Comparison of ENCODE assay signal across 12 cellular contexts in the genomic region with DNA sequence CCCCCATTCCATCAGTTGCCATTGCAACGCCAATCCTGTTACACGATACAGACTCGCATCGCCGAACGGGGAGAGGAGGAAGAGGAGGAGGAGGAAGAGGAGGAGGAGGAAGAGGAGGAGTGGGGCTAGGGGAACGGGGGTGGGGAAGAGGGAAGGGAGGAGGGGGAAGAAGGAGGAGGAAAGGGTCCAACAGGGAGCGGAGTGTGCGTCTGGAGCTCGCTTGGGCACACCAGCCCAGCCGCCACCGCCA. TPM values are rescaled to one million over a fixed set of nuclear protein-coding genes. Genes with fewer than 3 reads are reported as not detected.
DNase-seq lines count a peak whose midpoint lies in the region; ATAC-seq and TF ChIP-seq lines count a peak whose summit lies in the region.
"Had no signal": no experiment of that assay in that cellular context is flagged by ENCODE, and none has a peak within 500 bp of the region (broad histone marks: within the 10 kb centered on the region; RNA-seq: fewer than 3 reads in every experiment).

No MANE protein-coding gene starts in this region.

- intact Hi-C loops in left ventricle myocardium inferior (cut with micrococcal nuclease) = no loop called here
- intact Hi-C loops in cardiac septum (cut with DNase I) = no loop called here
- intact Hi-C loops in dorsolateral prefrontal cortex (cut with DNase I) = no loop called here
- intact Hi-C loops in aorta (cut with DNase I) = no loop called here

- H3K9me3 Mint-ChIP-seq in nephron progenitor cell = no peaks in the 10 kb centered on the region

- no peaks in the 10 kb centered on the region for H3K36me3 ChIP-seq in left ventricle myocardium inferior
- no peaks in the 10 kb centered on the region for H3K36me3 ChIP-seq in aorta (ENCODE audit: control insufficient read depth in 1 of 2, insufficient read depth in 2 of 2, low read length in 1 of 2)

- H3K27ac ChIP-seq in left ventricle myocardium inferior (replicated peaks) (no peak overlapping the region), dorsolateral prefrontal cortex (peak overlapping the region in 57 of 59 donors; percentile 40 to 95 (median 84)), aorta (ENCODE audit: low read depth in 1 of 2, low read length in 2 of 2) (no peak overlapping the region)

- H3K9me3 ChIP-seq in left ventricle myocardium inferior (replicated peaks) (no peaks in the 10 kb centered on the region), aorta (ENCODE audit: control insufficient read depth, low read length) (no peaks in the 10 kb centered on the region)

- 0 to 1% methylated on average over 12 of the region's 12 CpGs for WGBS in aorta, 2 donors

- H3K36me3 Mint-ChIP-seq in nephron progenitor cell (ENCODE audit: low read depth) = no peaks in the 10 kb centered on the region

- no peak for DNase-seq in left ventricle myocardium inferior
- no peak for DNase-seq in cardiac septum (ENCODE audit: low spot score)
- peak in 1 of 10 donors; percentile 10 for DNase-seq in dorsolateral prefrontal cortex
- DNase-seq in nephron progenitor cell = no peak
- DNase-seq in aorta = no peak
- no peak for DNase-seq in stimulated activated CD4-positive, alpha-beta T cell treated with anti-CD3 and anti-CD28 coated beads, Interleukin-4, amount 100 ng/mL, for 24 hours
- DNase-seq in GM13977 (ENCODE audit: low spot score) = no peak
- DNase-seq: activated CD4-positive, alpha-beta T cell treated with anti-CD3 and anti-CD28 coated beads, Interleukin-2, amount 50 U/mL, for 4 hours; activated naive CD4-positive, alpha-beta T cell; effector memory CD8-positive, alpha-beta T cell; GF-D8 had no signal

- H3K4me1 Mint-ChIP-seq in nephron progenitor cell = peaks cover 27% of the 10 kb centered on the region

- H3K4me3 ChIP-seq in left ventricle myocardium inferior = peak overlapping the region; percentile 48
- H3K4me3 ChIP-seq in dorsolateral prefrontal cortex = peak overlapping the region; percentile 48 to 80 (median 65)
- H3K4me3 ChIP-seq in aorta (ENCODE audit: low read length in 2 of 2) = no peak overlapping the region

- peak overlapping the region; percentile 92 for H3K4me3 Mint-ChIP-seq in nephron progenitor cell
- H3K4me3 Mint-ChIP-seq: effector memory CD8-positive, alpha-beta T cell had no signal

- TF ChIP-seq CTCF in left ventricle myocardium inferior (IDR thresholded peaks at IDR 0.05; ENCODE audit: borderline replicate concordance) = no peak
- no peak for TF ChIP-seq CTCF in dorsolateral prefrontal cortex (IDR thresholded peaks at IDR 0.05 in 54 of 56, conservative IDR thresholded peaks at IDR 0.05 in 2 of 56; ENCODE audit: low read depth in 1 of 56, partially characterized antibody in 56 of 56)
- TF ChIP-seq CTCF in nephron progenitor cell (IDR thresholded peaks at IDR 0.05) = no peak
- TF ChIP-seq CTCF in GM13977 (IDR thresholded peaks at IDR 0.05; ENCODE audit: extremely low read depth, insufficient read depth, missing control alignments) = no peak

- H3K27me3 ChIP-seq in left ventricle myocardium inferior (ENCODE audit: low read depth) (peaks cover 95% of the 10 kb centered on the region), dorsolateral prefrontal cortex (peaks cover 0 to 49% (median 4%) of the 10 kb centered on the region in 45 donors), aorta (ENCODE audit: control insufficient read depth in 1 of 2, insufficient read depth in 2 of 2, low read length in 1 of 2) (no peaks in the 10 kb centered on the region)

- peaks cover 22% of the 10 kb centered on the region for H3K4me1 ChIP-seq in left ventricle myocardium inferior
- no peaks in the 10 kb centered on the region for H3K4me1 ChIP-seq in aorta (ENCODE audit: control insufficient read depth in 1 of 2, insufficient read depth in 2 of 2, low read length in 2 of 2)

- in situ Hi-C loops in GM13977 (cut with MboI; ENCODE audit: low pct_unique_long_range_greater_than_20kb, low sequenced_read_pairs, unreplicated experiment) = no loop called here

- no peak overlapping the region for H3K27ac Mint-ChIP-seq in nephron progenitor cell
- H3K27ac Mint-ChIP-seq: effector memory CD8-positive, alpha-beta T cell had no signal

- ATAC-seq in aorta (ENCODE audit: low FRiP score) (peak; percentile 45), GM18858 (IDR thresholded peaks at IDR 0.05; ENCODE audit: unreplicated experiment) (no peak)
- ATAC-seq: effector memory CD8-positive, alpha-beta T cell had no signal

- peaks cover 75% of the 10 kb centered on the region for H3K27me3 Mint-ChIP-seq in nephron progenitor cell (ENCODE audit: low read depth, poor library complexity)

RNA-seq across cellular contexts. Expression of a gene that starts 0.2 kb away (rescaled TPM):
- total RNA-seq in left ventricle myocardium inferior (0.19 TPM), cardiac septum (0.19 TPM), dorsolateral prefrontal cortex (10 to 100 TPM; 13.8 to 45.8 (median 30.9) TPM), aorta (under 1 TPM in 1 of 2 donors, not detected in 1; 0.15 TPM)
- polyA plus RNA-seq in aorta = not detected

Comparison
In these comparisons a context has a peak if more than half of its experiments do, and no peak if none do; other contexts are left out.
1. H3K27ac ChIP-seq: peak in dorsolateral prefrontal cortex (57 of 59); none in left ventricle myocardium inferior (single experiment) and aorta (0 of 2).
2. H3K4me3 ChIP-seq: peak in left ventricle myocardium inferior (single experiment) and dorsolateral prefrontal cortex (59 of 59); none in aorta (0 of 2).
3. RNA of a gene that starts 0.2 kb away (total RNA-seq): 13.8 to 45.8 TPM in dorsolateral prefrontal cortex; 0.19 TPM in left ventricle myocardium inferior (single experiment), 0.19 TPM in cardiac septum (single experiment) and 0.15 TPM in aorta; every median in the first group is over 10 times any median in the second.